In the genomic region with DNA sequence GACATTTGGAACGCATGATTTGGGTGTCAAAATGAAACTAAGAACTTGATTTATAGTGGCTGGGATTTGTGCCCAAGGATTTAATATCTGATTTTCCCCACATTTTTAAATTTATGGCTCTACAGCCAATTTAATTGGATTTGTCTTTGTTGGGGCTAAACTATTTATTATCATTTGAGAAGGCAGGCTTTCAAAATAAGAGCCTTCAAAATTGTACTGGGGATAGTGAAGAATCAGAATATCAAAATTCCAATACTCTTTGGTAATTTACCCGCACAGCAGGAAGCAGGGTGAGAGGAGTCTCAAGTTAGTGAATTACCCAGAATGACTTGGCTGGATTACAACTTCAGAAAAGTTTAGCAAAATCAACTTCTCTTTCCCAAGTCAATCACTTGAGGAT, we compare ENCODE assay signal across 15 cellular contexts.
DNase-seq lines count a peak whose midpoint lies in the region; ATAC-seq and TF ChIP-seq lines count a peak whose summit lies in the region.
"Had no signal": no experiment of that assay in that cellular context is flagged by ENCODE, and none has a peak within 500 bp of the region (broad histone marks: within the 10 kb centered on the region; RNA-seq: fewer than 3 reads in every experiment).

No MANE protein-coding gene starts in this region.

- H3K9me2 ChIP-seq in Karpas-422 (replicated peaks; ENCODE audit: insufficient read depth, low read length) = no peaks in the 10 kb centered on the region

- H3K4me3 Mint-ChIP-seq in nephron = no peak overlapping the region
- H3K4me3 Mint-ChIP-seq: CD8-positive, alpha-beta memory T cell; IgD-negative memory B cell had no signal

- no peak overlapping the region for H3K27ac ChIP-seq in Karpas-422 (ENCODE audit: low read length)
- H3K27ac ChIP-seq in SK-N-MC = no peak overlapping the region
- H3K27ac ChIP-seq: BLaER1 had no signal

- H3K9me3 Mint-ChIP-seq in nephron = peaks cover 2% of the 10 kb centered on the region

- H3K4me2 ChIP-seq in Karpas-422 (ENCODE audit: low read depth, low read length, poor library complexity, severe bottlenecking) = peak overlapping the region; percentile 13
- H3K4me2 ChIP-seq: BLaER1 had no signal

- no peaks in the 10 kb centered on the region for H3K36me3 Mint-ChIP-seq in nephron (ENCODE audit: low read depth)
- H3K36me3 Mint-ChIP-seq: CD8-positive, alpha-beta memory T cell; IgD-negative memory B cell had no signal

- H3K4me1 ChIP-seq in Karpas-422 (ENCODE audit: low read length) = no peaks in the 10 kb centered on the region
- H3K4me1 ChIP-seq: Caco-2 had no signal

- peaks cover 46% of the 10 kb centered on the region for H3K4me1 Mint-ChIP-seq in nephron
- H3K4me1 Mint-ChIP-seq: CD8-positive, alpha-beta memory T cell; IgD-negative memory B cell had no signal

- H3K27ac Mint-ChIP-seq in nephron = peak overlapping the region; percentile 29 to 57 (median 46)
- H3K27ac Mint-ChIP-seq: CD8-positive, alpha-beta memory T cell; IgD-negative memory B cell had no signal

- no peak for TF ChIP-seq CTCF in nephron (IDR thresholded peaks at IDR 0.05; ENCODE audit: unreplicated experiment in 3 of 3)

- H3K9ac ChIP-seq in Karpas-422 (ENCODE audit: low read length) (no peak overlapping the region), SK-N-MC (ENCODE audit: insufficient read length) (no peak overlapping the region)
- H3K9ac ChIP-seq: BLaER1 had no signal

- peaks cover 8% of the 10 kb centered on the region for H3K27me3 Mint-ChIP-seq in nephron (ENCODE audit: low read depth)
- H3K27me3 Mint-ChIP-seq: IgD-negative memory B cell had no signal

- H3K4me3 ChIP-seq in Karpas-422 (ENCODE audit: low read length) = no peak overlapping the region
- H3K4me3 ChIP-seq in SK-N-MC = peak overlapping the region; percentile 55
- H3K4me3 ChIP-seq: BLaER1 had no signal

- no peaks in the 10 kb centered on the region for H3K79me2 ChIP-seq in Karpas-422 (ENCODE audit: low read length)

- H3K27me3 ChIP-seq in Karpas-422 (ENCODE audit: low read length) = no peaks in the 10 kb centered on the region
- H3K27me3 ChIP-seq: BLaER1 had no signal

- DNase-seq in Karpas-422 = no peak
- peak; percentile 17 to 38 for DNase-seq in NCI-H446 (lab: John Stamatoyannopoulos, UW)
- DNase-seq in SK-N-MC (ENCODE audit: low read depth, low spot score) = no peak
- no peak for DNase-seq in DMS79 treated with DMSO at 0.1 percent for 48 hours (lab: John Stamatoyannopoulos, UW)
- DNase-seq: AML-193; Caco-2; CD8-positive, alpha-beta memory T cell; GF-D8 had no signal

- no peaks in the 10 kb centered on the region for H4K20me1 ChIP-seq in Karpas-422 (ENCODE audit: insufficient read depth, low read depth, low read length)
- H4K20me1 ChIP-seq: BLaER1 had no signal

- no peaks in the 10 kb centered on the region for H3K36me3 ChIP-seq in Karpas-422 (ENCODE audit: insufficient read depth, low read length)
- H3K36me3 ChIP-seq in SK-N-MC (ENCODE audit: insufficient read depth, low read length) = no peaks in the 10 kb centered on the region
- H3K36me3 ChIP-seq: BLaER1 had no signal

- no peak overlapping the region for H2AFZ ChIP-seq in Karpas-422 (ENCODE audit: low read length)

- no peaks in the 10 kb centered on the region for H3K9me3 ChIP-seq in Karpas-422 (ENCODE audit: low read length)
- H3K9me3 ChIP-seq in SK-N-MC (ENCODE audit: low read depth, low read length) = no peaks in the 10 kb centered on the region
- H3K9me3 ChIP-seq: BLaER1, Caco-2 had no signal

- ATAC-seq in HG03354 (IDR thresholded peaks at IDR 0.05; ENCODE audit: poor library complexity, severe bottlenecking, unreplicated experiment) (no peak), HG02884 (IDR thresholded peaks at IDR 0.05; ENCODE audit: unreplicated experiment) (no peak), HG03378 (IDR thresholded peaks at IDR 0.05; ENCODE audit: unreplicated experiment) (no peak)
- ATAC-seq: HCT116 had no signal

Comparison
In these comparisons a context has a peak if more than half of its experiments do, and no peak if none do; other contexts are left out.
1. DNase-seq: peak in NCI-H446 (2 of 2); none in Karpas-422 (single experiment), SK-N-MC (single experiment) and DMS79 treated with DMSO at 0.1 percent for 48 hours (single experiment).